ENCODE assay signal across 21 cellular contexts in genomic region chr2:239351687-239352086, GRCh38.
"Had no signal": no experiment of that assay in that cellular context is flagged by ENCODE, and none has a peak within 500 bp of the region (broad histone marks: within the 10 kb centered on the region; RNA-seq: fewer than 3 reads in every experiment).

No MANE protein-coding gene starts in this region.

- H3K36me3 ChIP-seq: brain microvascular endothelial cell had no signal

- ATAC-seq: activated CD8-positive, alpha-beta memory T cell treated with anti-CD3 and anti-CD28 coated beads, Interleukin-2, amount 10 ng/mL, durations not matched to agents 7 days and 5 days; gastrocnemius medialis; heart left ventricle; naive thymus-derived CD8-positive, alpha-beta T cell; WTC11 had no signal

- H3K27me3 Mint-ChIP-seq: activated CD4-positive, alpha-beta memory T cell treated with anti-CD3 and anti-CD28 coated beads, Interleukin-2, amount 10 ng/mL, durations not matched to agents 7 days and 5 days; activated CD8-positive, alpha-beta memory T cell treated with anti-CD3 and anti-CD28 coated beads, Interleukin-2, amount 10 ng/mL, durations not matched to agents 7 days and 5 days; naive thymus-derived CD8-positive, alpha-beta T cell; stimulated activated naive CD8-positive, alpha-beta T cell treated with anti-CD3 and anti-CD28 coated beads, Interleukin-15, Interleukin-2, amounts not matched to agents 100 ng/mL and 50 ng/mL, for 24 hours had no signal

- H3K9me3 ChIP-seq: gastrocnemius medialis, neutrophil, SK-N-SH had no signal

- H3K4me1 Mint-ChIP-seq: activated CD4-positive, alpha-beta memory T cell treated with anti-CD3 and anti-CD28 coated beads, Interleukin-2, amount 10 ng/mL, durations not matched to agents 7 days and 5 days had no signal

- H3K4me1 ChIP-seq: parathyroid adenoma, upper lobe of left lung had no signal

- H3K27ac Mint-ChIP-seq: activated T-helper 2 cell treated with anti-CD3 and anti-CD28 coated beads, Interferon-gamma antibody, Interleukin-2, Interleukin-4, amounts not matched to agents 10 μg/mL and 5 μg/mL and 100 μg/mL, durations not matched to agents 14 hours and 24 hours and 36 hours; stimulated activated naive CD8-positive, alpha-beta T cell treated with anti-CD3 and anti-CD28 coated beads, Interleukin-15, Interleukin-2, amounts not matched to agents 100 ng/mL and 50 ng/mL, for 24 hours had no signal

- H3K4me3 ChIP-seq: gastrocnemius medialis, heart left ventricle, upper lobe of left lung had no signal

- DNase-seq: activated CD4-positive, alpha-beta memory T cell treated with anti-CD3 and anti-CD28 coated beads, Interleukin-2, amount 10 ng/mL, durations not matched to agents 7 days and 5 days; activated CD4-positive, alpha-beta T cell treated with anti-CD3 and anti-CD28 coated beads for 4 hours; activated CD8-positive, alpha-beta memory T cell treated with anti-CD3 and anti-CD28 coated beads, Interleukin-2, amount 10 ng/mL, durations not matched to agents 7 days and 5 days; activated naive CD4-positive, alpha-beta T cell treated with Interleukin-2 at 50 U/mL for 16 hours; activated T-cell treated with anti-CD3 and anti-CD28 coated beads, Interleukin-2, amount 50 U/mL, for 1 hour; brain microvascular endothelial cell; cortex of kidney; erythroblast; gastrocnemius medialis; heart left ventricle; kidney glomerular epithelial cell; mesenchymal stem cell; naive thymus-derived CD8-positive, alpha-beta T cell; SK-N-SH; stimulated activated CD4-positive, alpha-beta T cell treated with anti-CD3 and anti-CD28 coated beads, Interleukin-1b, Interleukin-23, amount 100 ng/mL, for 48 hours; upper lobe of left lung had no signal

- H3K27me3 ChIP-seq: brain microvascular endothelial cell, gastrocnemius medialis, heart left ventricle, neutrophil, upper lobe of left lung had no signal

- H3K27ac ChIP-seq: brain microvascular endothelial cell, gastrocnemius medialis, neutrophil, parathyroid adenoma, upper lobe of left lung had no signal

- H3K4me3 Mint-ChIP-seq: activated CD4-positive, alpha-beta memory T cell treated with anti-CD3 and anti-CD28 coated beads, Interleukin-2, amount 10 ng/mL, durations not matched to agents 7 days and 5 days; activated CD8-positive, alpha-beta memory T cell treated with anti-CD3 and anti-CD28 coated beads, Interleukin-2, amount 10 ng/mL, durations not matched to agents 7 days and 5 days; naive thymus-derived CD8-positive, alpha-beta T cell; stimulated activated naive CD8-positive, alpha-beta T cell treated with anti-CD3 and anti-CD28 coated beads, Interleukin-15, Interleukin-2, amounts not matched to agents 100 ng/mL and 50 ng/mL, for 24 hours; WTC11 had no signal
